2 cellular contexts compared by ENCODE assay signal in genomic region chr17:8888704-8889302, GRCh38.
TF ChIP-seq lines count a peak whose summit lies in the region.

No MANE protein-coding gene starts in this region.

TF ChIP-seq in GM23338, 12 proteins besides CTCF, POLR2A, EP300 and RAD21:
- TF ChIP-seq ZNF114 (CRISPR knock-in tag; IDR thresholded peaks at IDR 0.05) (no peak), EZH2phosphoT487 (IDR thresholded peaks at IDR 0.05; ENCODE audit: unreplicated experiment) (no peak), JUNB (IDR thresholded peaks at IDR 0.05; ENCODE audit: unreplicated experiment) (no peak), EZH2 (IDR thresholded peaks at IDR 0.05; ENCODE audit: low read depth, unreplicated experiment) (no peak), ZNF462 (CRISPR knock-in tag; IDR thresholded peaks at IDR 0.05) (no peak), ETS1 (IDR thresholded peaks at IDR 0.05) (no peak), STAT1 (IDR thresholded peaks at IDR 0.05; ENCODE audit: unreplicated experiment) (no peak), REST (IDR thresholded peaks at IDR 0.05; ENCODE audit: unreplicated experiment) (no peak), CREB1 (CRISPR knock-in tag; IDR thresholded peaks at IDR 0.05; ENCODE audit: low read depth) (no peak), POLR2AphosphoS5 (IDR thresholded peaks at IDR 0.05; ENCODE audit: low read depth) (no peak), NANOG (IDR thresholded peaks at IDR 0.05; ENCODE audit: borderline replicate concordance) (no peak), ZNF331 (CRISPR knock-in tag; IDR thresholded peaks at IDR 0.05; ENCODE audit: low read depth) (no peak)

TF ChIP-seq in H1, 55 proteins besides CTCF, POLR2A, EP300 and RAD21:
- TF ChIP-seq TCF12 (IDR thresholded peaks at IDR 0.05; ENCODE audit: low read depth, low read length) (no peak), CBX8 (IDR thresholded peaks at IDR 0.05; ENCODE audit: borderline replicate concordance, low read depth, low read length) (no peak), SIX5 (IDR thresholded peaks at IDR 0.05; ENCODE audit: low read depth, low read length) (no peak), KDM5A (IDR thresholded peaks at IDR 0.05; ENCODE audit: low read length) (no peak), ATF2 (IDR thresholded peaks at IDR 0.05; ENCODE audit: low read length) (no peak), E2F6 (IDR thresholded peaks at IDR 0.05) (no peak), ZNF274 (IDR thresholded peaks at IDR 0.05; ENCODE audit: borderline replicate concordance, extremely low read depth, low read length) (no peak), NRF1 (IDR thresholded peaks at IDR 0.05; ENCODE audit: low read depth, low read length) (no peak), SIRT6 (IDR thresholded peaks at IDR 0.05; ENCODE audit: low read length) (no peak), SP2 (IDR thresholded peaks at IDR 0.05; ENCODE audit: low read length) (no peak), SIN3A (conservative IDR thresholded peaks at IDR 0.05 in 1 of 2, IDR thresholded peaks at IDR 0.05 in 1 of 2; ENCODE audit: low read depth in 1 of 2, low read length in 2 of 2) (no peak)
